37 cellular contexts compared by ENCODE assay signal in genomic region chr9:85630676-85631075, GRCh38.
"Had no signal": no experiment of that assay in that cellular context is flagged by ENCODE, and none has a peak within 500 bp of the region (broad histone marks: within the 10 kb centered on the region; RNA-seq: fewer than 3 reads in every experiment).

No MANE protein-coding gene starts in this region.

- H3K27me3 Mint-ChIP-seq: activated B cell treated with CpG ODN at 0.5 μM for 24 hours; activated CD4-positive, alpha-beta memory T cell treated with anti-CD3 and anti-CD28 coated beads, Interleukin-2, amount 10 ng/mL, durations not matched to agents 7 days and 5 days; activated naive CD8-positive, alpha-beta T cell treated with anti-CD3 and anti-CD28 coated beads for 36 hours; activated T-helper 17 cell treated with anti-CD3 and anti-CD28 coated beads, Interleukin-2, amount 50 U/mL, for 72 hours; central memory CD8-positive, alpha-beta T cell had no signal

- H3K4me3 Mint-ChIP-seq: activated B cell treated with CpG ODN at 0.5 μM for 24 hours; activated CD4-positive, alpha-beta memory T cell treated with anti-CD3 and anti-CD28 coated beads, Interleukin-2, amount 10 ng/mL, durations not matched to agents 7 days and 5 days; activated naive CD8-positive, alpha-beta T cell treated with anti-CD3 and anti-CD28 coated beads for 36 hours; activated T-cell treated with anti-CD3 and anti-CD28 coated beads, Interleukin-2, amount 50 U/mL, for 72 hours; activated T-helper 17 cell treated with anti-CD3 and anti-CD28 coated beads, Interleukin-2, amount 50 U/mL, for 72 hours; central memory CD8-positive, alpha-beta T cell had no signal

- DNase-seq: activated B cell treated with CpG ODN at 0.5 μM for 24 hours; activated CD4-positive, alpha-beta memory T cell treated with anti-CD3 and anti-CD28 coated beads, Interleukin-2, amount 10 ng/mL, durations not matched to agents 7 days and 5 days; activated CD4-positive, alpha-beta T cell treated with anti-CD3 and anti-CD28 coated beads for 4 hours; activated CD4-positive, CD25-positive, alpha-beta regulatory T cell treated with anti-CD3 and anti-CD28 coated beads, Interleukin-2, amount 50 U/mL, for 72 hours; activated effector memory CD4-positive, alpha-beta T cell treated with anti-CD3 and anti-CD28 coated beads, Interleukin-2, amount 50 U/mL, for 16 hours; activated naive CD4-positive, alpha-beta T cell; activated naive CD4-positive, alpha-beta T cell treated with anti-CD3 and anti-CD28 coated beads, Interleukin-2, amount 50 U/mL, for 16 hours; activated naive CD8-positive, alpha-beta T cell treated with anti-CD3 and anti-CD28 coated beads for 36 hours; activated T-cell treated with anti-CD3 and anti-CD28 coated beads, Interleukin-2, amount 50 U/mL, for 1 hour; activated T-cell treated with anti-CD3 and anti-CD28 coated beads, Interleukin-2, amount 50 U/mL, for 72 hours; amniotic stem cell; aorta; brain microvascular endothelial cell; Kasumi-1; MG63; NCI-H1048; NCI-H1105 treated with DMSO at 0.1 percent for 48 hours; NCI-H1436; NCI-H1694; NCI-H1930; NCI-H2081 treated with DMSO at 0.1 percent for 48 hours; NCI-H226; NCI-H446 treated with DMSO at 0.1 percent for 48 hours; NCI-H524; NCI-H69; NK-92 treated with Interleukin-12 subunit alpha and Interleukin-12 subunit beta, amount 100 ng/mL, for 24 hours; PC-9; Right ventricle myocardium superior; SW 1271; T-helper 1 cell; T-helper 2 cell; T-helper 9 cell had no signal

- H3K9me3 Mint-ChIP-seq: activated B cell treated with CpG ODN at 0.5 μM for 24 hours; activated CD4-positive, alpha-beta memory T cell treated with anti-CD3 and anti-CD28 coated beads, Interleukin-2, amount 10 ng/mL, durations not matched to agents 7 days and 5 days; activated naive CD8-positive, alpha-beta T cell treated with anti-CD3 and anti-CD28 coated beads for 36 hours; activated T-cell treated with anti-CD3 and anti-CD28 coated beads, Interleukin-2, amount 50 U/mL, for 72 hours; activated T-helper 17 cell treated with anti-CD3 and anti-CD28 coated beads, Interleukin-2, amount 50 U/mL, for 72 hours; central memory CD8-positive, alpha-beta T cell had no signal

- H3K4me3 ChIP-seq: cardiac muscle cell, MG63, PC-9 had no signal

- H3K27ac Mint-ChIP-seq: activated B cell treated with CpG ODN at 0.5 μM for 24 hours; activated CD4-positive, alpha-beta memory T cell treated with anti-CD3 and anti-CD28 coated beads, Interleukin-2, amount 10 ng/mL, durations not matched to agents 7 days and 5 days; activated naive CD8-positive, alpha-beta T cell treated with anti-CD3 and anti-CD28 coated beads for 36 hours; activated T-cell treated with anti-CD3 and anti-CD28 coated beads, Interleukin-2, amount 50 U/mL, for 72 hours; activated T-helper 17 cell treated with anti-CD3 and anti-CD28 coated beads, Interleukin-2, amount 50 U/mL, for 72 hours had no signal

- H3K27me3 ChIP-seq: brain microvascular endothelial cell, cardiac muscle cell, MG63 had no signal

- ATAC-seq: activated T-cell treated with anti-CD3 and anti-CD28 coated beads, Interleukin-2, amount 50 U/mL, for 72 hours; activated T-helper 17 cell treated with anti-CD3 and anti-CD28 coated beads, Interleukin-2, amount 50 U/mL, for 72 hours had no signal

- H3K27ac ChIP-seq: brain microvascular endothelial cell, cardiac muscle cell, PC-9, RWPE1, VCaP had no signal

- H3K9me3 ChIP-seq: MG63 had no signal

- H3K36me3 ChIP-seq: brain microvascular endothelial cell, MG63 had no signal

- H3K4me1 Mint-ChIP-seq: activated B cell treated with CpG ODN at 0.5 μM for 24 hours; activated CD4-positive, alpha-beta memory T cell treated with anti-CD3 and anti-CD28 coated beads, Interleukin-2, amount 10 ng/mL, durations not matched to agents 7 days and 5 days; activated T-helper 17 cell treated with anti-CD3 and anti-CD28 coated beads, Interleukin-2, amount 50 U/mL, for 72 hours had no signal
